ENCODE assay signal across 8 cellular contexts in the genomic region with DNA sequence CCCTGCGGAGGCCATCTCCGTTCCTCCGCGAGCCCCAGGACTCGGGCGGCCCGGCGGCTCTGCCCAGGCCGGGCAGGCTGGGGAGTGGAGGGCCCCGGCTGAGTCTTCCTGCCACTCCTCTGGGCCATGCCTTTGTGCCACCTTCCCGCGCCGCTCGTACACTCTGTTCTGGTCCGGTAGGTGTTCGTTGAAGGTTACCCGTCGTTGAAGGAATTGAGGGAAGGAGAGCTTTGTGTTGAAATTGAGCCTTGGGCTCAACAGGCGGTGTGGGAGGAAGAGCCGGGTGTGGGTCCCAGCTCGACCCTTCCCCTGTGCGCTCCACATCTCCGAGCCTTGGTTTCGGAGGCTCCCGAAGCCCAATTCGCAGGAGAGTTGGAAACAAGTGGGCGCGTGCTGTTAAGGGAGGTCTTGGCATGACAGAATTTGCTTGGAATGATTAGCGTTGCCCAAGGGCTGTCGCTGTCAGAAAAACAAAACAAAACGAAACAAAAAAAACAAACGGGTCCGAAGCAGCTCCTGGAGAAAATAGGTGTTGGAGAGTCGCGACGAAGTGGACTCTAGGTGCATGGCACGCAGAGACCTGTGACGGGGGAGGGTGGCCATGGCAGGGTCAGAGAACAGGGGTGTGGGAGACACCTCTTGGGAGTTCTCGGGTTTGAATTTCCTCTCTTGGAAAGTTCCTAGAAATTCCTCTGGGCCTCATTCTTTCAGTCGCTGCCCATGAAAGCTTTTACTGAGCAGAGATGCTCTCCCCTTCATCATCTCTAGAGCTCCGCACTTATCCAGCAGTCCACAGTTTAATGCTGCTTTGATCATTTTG. TPM values are rescaled to one million over a fixed set of nuclear protein-coding genes. Genes with fewer than 3 reads are reported as not detected.
DNase-seq lines count a peak whose midpoint lies in the region; ATAC-seq and TF ChIP-seq lines count a peak whose summit lies in the region.

No MANE protein-coding gene starts in this region.

- H3K4me3 ChIP-seq in NT2/D1 (ENCODE audit: insufficient read length, low read depth) = peak overlapping the region; percentile 98

- H3K4me3 Mint-ChIP-seq in endothelial cell (ENCODE audit: unreplicated experiment) = peak overlapping the region; percentile 99
- peak overlapping the region; percentile 99 for H3K4me3 Mint-ChIP-seq in natural killer cell treated with Interleukin-12 subunit alpha and Interleukin-12 subunit beta and Interleukin-15 and Interleukin-18, amount 100 ng/mL, for 72 hours

- peaks cover 12% of the 10 kb centered on the region for H3K4me1 Mint-ChIP-seq in endothelial cell (ENCODE audit: unreplicated experiment)
- peaks cover 29 to 40% of the 10 kb centered on the region in 2 donors for H3K4me1 Mint-ChIP-seq in natural killer cell treated with Interleukin-12 subunit alpha and Interleukin-12 subunit beta and Interleukin-15 and Interleukin-18, amount 100 ng/mL, for 72 hours (ENCODE audit: low read depth in 2 of 2)

- H3K36me3 ChIP-seq in NT2/D1 (ENCODE audit: insufficient read depth, insufficient read length, low read length) = peaks cover 50% of the 10 kb centered on the region

- H3K9me3 Mint-ChIP-seq in endothelial cell (ENCODE audit: unreplicated experiment) = no peaks in the 10 kb centered on the region
- H3K9me3 Mint-ChIP-seq in natural killer cell treated with Interleukin-12 subunit alpha and Interleukin-12 subunit beta and Interleukin-15 and Interleukin-18, amount 100 ng/mL, for 72 hours = no peaks in the 10 kb centered on the region

- ATAC-seq in GM18868 (IDR thresholded peaks at IDR 0.05; ENCODE audit: unreplicated experiment) (peak; percentile 13), HG02623 (IDR thresholded peaks at IDR 0.05; ENCODE audit: unreplicated experiment) (peak; percentile 12)
- ATAC-seq in natural killer cell treated with Interleukin-12 subunit alpha and Interleukin-12 subunit beta and Interleukin-15 and Interleukin-18, amount 100 ng/mL, for 72 hours = peak; percentile 40 to 50

- H3K27me3 Mint-ChIP-seq in endothelial cell (ENCODE audit: unreplicated experiment) = peaks cover 3% of the 10 kb centered on the region
- H3K27me3 Mint-ChIP-seq in natural killer cell treated with Interleukin-12 subunit alpha and Interleukin-12 subunit beta and Interleukin-15 and Interleukin-18, amount 100 ng/mL, for 72 hours = no peaks in the 10 kb centered on the region

- H3K9ac ChIP-seq in NT2/D1 (ENCODE audit: insufficient read length, low read depth) = peak overlapping the region; percentile 99

- peak overlapping the region; percentile 95 for H3K27ac Mint-ChIP-seq in endothelial cell (ENCODE audit: unreplicated experiment)
- H3K27ac Mint-ChIP-seq in natural killer cell treated with Interleukin-12 subunit alpha and Interleukin-12 subunit beta and Interleukin-15 and Interleukin-18, amount 100 ng/mL, for 72 hours = peak overlapping the region; percentile 96 to 98

- no peak for TF ChIP-seq CTCF in endothelial cell (IDR thresholded peaks at IDR 0.05; ENCODE audit: unreplicated experiment)

- no peak for DNase-seq in NT2/D1 (ENCODE audit: low read depth, low spot score)
- peak; percentile 29 for DNase-seq in endothelial cell (ENCODE audit: low spot score)
- no peak for DNase-seq in natural killer cell treated with Interleukin-12 subunit alpha and Interleukin-12 subunit beta and Interleukin-15 and Interleukin-18, amount 100 ng/mL, for 72 hours (ENCODE audit: low spot score)
- no peak for DNase-seq in HuH-7 (ENCODE audit: low spot score)
- DNase-seq in HEK293T (ENCODE audit: extremely low spot score) = no peak
- no peak for DNase-seq in stimulated activated CD4-positive, alpha-beta T cell treated with anti-CD3 and anti-CD28 coated beads, Interleukin-12 subunit alpha, Interleukin-12 subunit beta, amount 100 ng/mL, for 4 hours

- no peaks in the 10 kb centered on the region for H3K9me3 ChIP-seq in NT2/D1 (ENCODE audit: insufficient read depth, low read length)

- CTCF ChIA-PET in HEK293T (lab: Yijun Ruan, JAX) = interaction anchor here (0.7 to 1.1 kb wide), 3 partner anchors 13 to 339 kb away, joined by 3 to 5 read pairs (median 3); no protein-coding TSS in a partner anchor

- POLR2A ChIA-PET in HEK293T (lab: Yijun Ruan, JAX) = interaction anchor here (0.6 to 1.7 kb wide), 3 partner anchors 12 to 385 kb away, joined by 3 to 4 read pairs (median 3); no protein-coding TSS in a partner anchor

- peaks cover 10% of the 10 kb centered on the region for H3K36me3 Mint-ChIP-seq in endothelial cell (ENCODE audit: low read depth, unreplicated experiment)
- H3K36me3 Mint-ChIP-seq in natural killer cell treated with Interleukin-12 subunit alpha and Interleukin-12 subunit beta and Interleukin-15 and Interleukin-18, amount 100 ng/mL, for 72 hours = peaks cover 6% of the 10 kb centered on the region

- H3K27me3 ChIP-seq in NT2/D1 (ENCODE audit: insufficient read depth, insufficient read length) = no peaks in the 10 kb centered on the region

- H3K4me1 ChIP-seq in NT2/D1 (ENCODE audit: insufficient read depth, insufficient read length) = peaks cover 10% of the 10 kb centered on the region

TF ChIP-seq in HEK293T, 16 proteins besides CTCF, POLR2A, EP300 and RAD21:
- TF ChIP-seq TARDBP (IDR thresholded peaks at IDR 0.05) (no peak), CTBP1 (IDR thresholded peaks at IDR 0.05; ENCODE audit: borderline replicate concordance) (no peak)

RNA-seq across cellular contexts. Expression of a gene that starts 1.2 kb away (rescaled TPM):
- total RNA-seq in endothelial cell (ENCODE audit: unreplicated experiment) = 148 TPM
- total RNA-seq in natural killer cell treated with Interleukin-12 subunit alpha and Interleukin-12 subunit beta and Interleukin-15 and Interleukin-18, amount 100 ng/mL, for 72 hours = 10 to 100 TPM; 60.5 to 96.1 TPM

RNA-seq across cellular contexts. Expression of a gene that starts 17.5 kb away (rescaled TPM):
- not detected for total RNA-seq in endothelial cell (ENCODE audit: unreplicated experiment)
- not detected for total RNA-seq in natural killer cell treated with Interleukin-12 subunit alpha and Interleukin-12 subunit beta and Interleukin-15 and Interleukin-18, amount 100 ng/mL, for 72 hours

RNA-seq across cellular contexts. Expression of a gene that starts 34.3 kb away (rescaled TPM):
- 16.0 TPM for total RNA-seq in endothelial cell (ENCODE audit: unreplicated experiment)
- total RNA-seq in natural killer cell treated with Interleukin-12 subunit alpha and Interleukin-12 subunit beta and Interleukin-15 and Interleukin-18, amount 100 ng/mL, for 72 hours = 1 to 10 TPM; 2.1 to 2.5 TPM
